ENCODE assay signal across 2 cellular contexts in genomic region chr1:12095822-12096263, GRCh38.
TF ChIP-seq lines count a peak whose summit lies in the region.

No MANE protein-coding gene starts in this region.

TF ChIP-seq in IMR-90, 13 proteins besides CTCF, POLR2A, EP300 and RAD21 (continued from another document):
- TF ChIP-seq USF2 (IDR thresholded peaks at IDR 0.05; ENCODE audit: low read depth, low read length) (peak; percentile 96), CHD1 (IDR thresholded peaks at IDR 0.05; ENCODE audit: low read depth, low read length) (no peak), SMC3 (IDR thresholded peaks at IDR 0.05; ENCODE audit: low read depth, low read length) (no peak)

TF ChIP-seq in WTC11, 78 proteins besides CTCF, POLR2A, EP300 and RAD21 (continued from another document):
- peak; percentile 91 for TF ChIP-seq USF1 (CRISPR knock-in tag; IDR thresholded peaks at IDR 0.05)
- no peak for TF ChIP-seq ZNF425 (CRISPR knock-in tag; conservative IDR thresholded peaks at IDR 0.05)
TF ChIP-seq in WTC11: peak in this region for 3.
